ENCODE assay signal across 1 cellular context in the genomic region with DNA sequence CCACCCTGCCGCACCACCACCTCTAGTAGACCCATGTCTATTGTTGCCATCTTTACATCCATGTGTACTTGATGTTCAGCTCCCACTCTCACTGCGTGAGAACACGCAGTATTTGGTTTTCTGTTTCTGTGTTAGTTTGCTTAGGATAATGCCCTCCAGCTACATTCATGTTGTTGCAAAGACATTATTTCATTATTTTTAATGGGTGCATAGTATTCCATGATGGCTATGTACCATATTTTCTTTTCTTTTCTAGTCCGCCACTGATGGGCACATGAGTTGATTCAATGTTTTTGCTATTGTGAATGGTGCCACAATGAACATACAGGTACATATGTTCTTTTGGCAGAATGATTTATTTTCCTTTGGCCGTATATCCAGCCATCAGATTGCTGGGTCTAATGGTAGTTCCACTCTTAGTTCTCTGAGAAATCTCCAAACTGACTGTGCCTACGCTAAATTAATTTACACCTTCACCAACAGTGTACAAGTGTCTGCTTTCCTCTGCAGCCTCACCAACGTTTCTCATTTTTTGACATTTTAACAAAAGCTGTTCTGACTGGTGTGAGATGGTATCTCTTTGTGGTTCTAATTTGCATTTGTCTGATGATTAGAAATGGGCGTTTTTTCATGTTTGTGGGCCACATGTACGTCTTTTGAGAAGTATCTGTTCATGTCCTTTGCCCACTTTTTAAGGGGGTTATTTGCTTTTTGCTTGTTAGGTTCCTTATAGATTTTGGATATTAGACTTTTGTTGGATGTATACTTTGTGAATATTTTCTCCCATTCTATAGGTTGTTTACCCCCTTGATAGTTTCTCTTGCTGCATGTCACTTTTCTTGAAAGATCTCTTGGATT.
TF ChIP-seq lines count a peak whose summit lies in the region.

No MANE protein-coding gene starts in this region.

TF ChIP-seq in K562, 482 proteins besides CTCF, POLR2A, EP300 and RAD21:
- TF ChIP-seq, protein P1, sequence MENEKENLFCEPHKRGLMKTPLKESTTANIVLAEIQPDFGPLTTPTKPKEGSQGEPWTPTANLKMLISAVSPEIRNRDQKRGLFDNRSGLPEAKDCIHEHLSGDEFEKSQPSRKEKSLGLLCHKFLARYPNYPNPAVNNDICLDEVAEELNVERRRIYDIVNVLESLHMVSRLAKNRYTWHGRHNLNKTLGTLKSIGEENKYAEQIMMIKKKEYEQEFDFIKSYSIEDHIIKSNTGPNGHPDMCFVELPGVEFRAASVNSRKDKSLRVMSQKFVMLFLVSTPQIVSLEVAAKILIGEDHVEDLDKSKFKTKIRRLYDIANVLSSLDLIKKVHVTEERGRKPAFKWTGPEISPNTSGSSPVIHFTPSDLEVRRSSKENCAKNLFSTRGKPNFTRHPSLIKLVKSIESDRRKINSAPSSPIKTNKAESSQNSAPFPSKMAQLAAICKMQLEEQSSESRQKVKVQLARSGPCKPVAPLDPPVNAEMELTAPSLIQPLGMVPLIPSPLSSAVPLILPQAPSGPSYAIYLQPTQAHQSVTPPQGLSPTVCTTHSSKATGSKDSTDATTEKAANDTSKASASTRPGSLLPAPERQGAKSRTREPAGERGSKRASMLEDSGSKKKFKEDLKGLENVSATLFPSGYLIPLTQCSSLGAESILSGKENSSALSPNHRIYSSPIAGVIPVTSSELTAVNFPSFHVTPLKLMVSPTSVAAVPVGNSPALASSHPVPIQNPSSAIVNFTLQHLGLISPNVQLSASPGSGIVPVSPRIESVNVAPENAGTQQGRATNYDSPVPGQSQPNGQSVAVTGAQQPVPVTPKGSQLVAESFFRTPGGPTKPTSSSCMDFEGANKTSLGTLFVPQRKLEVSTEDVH (IDR thresholded peaks at IDR 0.05; ENCODE audit: low read depth, partially characterized antibody), result no peak
- TF ChIP-seq HSF4 (CRISPR knock-in tag; IDR thresholded peaks at IDR 0.05; ENCODE audit: borderline replicate concordance) (no peak), ZNF41 (CRISPR knock-in tag; conservative IDR thresholded peaks at IDR 0.05) (no peak), ZNF146 (CRISPR knock-in tag; IDR thresholded peaks at IDR 0.05; ENCODE audit: unreplicated experiment) (peak; percentile 39), ZFP36 (IDR thresholded peaks at IDR 0.05; ENCODE audit: low read depth, low read length, partially characterized antibody) (no peak)
- TF ChIP-seq, protein P2, sequence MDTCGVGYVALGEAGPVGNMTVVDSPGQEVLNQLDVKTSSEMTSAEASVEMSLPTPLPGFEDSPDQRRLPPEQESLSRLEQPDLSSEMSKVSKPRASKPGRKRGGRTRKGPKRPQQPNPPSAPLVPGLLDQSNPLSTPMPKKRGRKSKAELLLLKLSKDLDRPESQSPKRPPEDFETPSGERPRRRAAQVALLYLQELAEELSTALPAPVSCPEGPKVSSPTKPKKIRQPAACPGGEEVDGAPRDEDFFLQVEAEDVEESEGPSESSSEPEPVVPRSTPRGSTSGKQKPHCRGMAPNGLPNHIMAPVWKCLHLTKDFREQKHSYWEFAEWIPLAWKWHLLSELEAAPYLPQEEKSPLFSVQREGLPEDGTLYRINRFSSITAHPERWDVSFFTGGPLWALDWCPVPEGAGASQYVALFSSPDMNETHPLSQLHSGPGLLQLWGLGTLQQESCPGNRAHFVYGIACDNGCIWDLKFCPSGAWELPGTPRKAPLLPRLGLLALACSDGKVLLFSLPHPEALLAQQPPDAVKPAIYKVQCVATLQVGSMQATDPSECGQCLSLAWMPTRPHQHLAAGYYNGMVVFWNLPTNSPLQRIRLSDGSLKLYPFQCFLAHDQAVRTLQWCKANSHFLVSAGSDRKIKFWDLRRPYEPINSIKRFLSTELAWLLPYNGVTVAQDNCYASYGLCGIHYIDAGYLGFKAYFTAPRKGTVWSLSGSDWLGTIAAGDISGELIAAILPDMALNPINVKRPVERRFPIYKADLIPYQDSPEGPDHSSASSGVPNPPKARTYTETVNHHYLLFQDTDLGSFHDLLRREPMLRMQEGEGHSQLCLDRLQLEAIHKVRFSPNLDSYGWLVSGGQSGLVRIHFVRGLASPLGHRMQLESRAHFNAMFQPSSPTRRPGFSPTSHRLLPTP (IDR thresholded peaks at IDR 0.05; ENCODE audit: borderline replicate concordance, extremely low read depth, insufficient read length), result no peak
- TF ChIP-seq, protein P3, sequence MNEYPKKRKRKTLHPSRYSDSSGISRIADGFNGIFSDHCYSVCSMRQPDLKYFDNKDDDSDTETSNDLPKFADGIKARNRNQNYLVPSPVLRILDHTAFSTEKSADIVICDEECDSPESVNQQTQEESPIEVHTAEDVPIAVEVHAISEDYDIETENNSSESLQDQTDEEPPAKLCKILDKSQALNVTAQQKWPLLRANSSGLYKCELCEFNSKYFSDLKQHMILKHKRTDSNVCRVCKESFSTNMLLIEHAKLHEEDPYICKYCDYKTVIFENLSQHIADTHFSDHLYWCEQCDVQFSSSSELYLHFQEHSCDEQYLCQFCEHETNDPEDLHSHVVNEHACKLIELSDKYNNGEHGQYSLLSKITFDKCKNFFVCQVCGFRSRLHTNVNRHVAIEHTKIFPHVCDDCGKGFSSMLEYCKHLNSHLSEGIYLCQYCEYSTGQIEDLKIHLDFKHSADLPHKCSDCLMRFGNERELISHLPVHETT (CRISPR knock-in tag; conservative IDR thresholded peaks at IDR 0.05 in 1 of 2, IDR thresholded peaks at IDR 0.05 in 1 of 2), result no peak
